ENCODE assay signal across 18 cellular contexts in the genomic region with DNA sequence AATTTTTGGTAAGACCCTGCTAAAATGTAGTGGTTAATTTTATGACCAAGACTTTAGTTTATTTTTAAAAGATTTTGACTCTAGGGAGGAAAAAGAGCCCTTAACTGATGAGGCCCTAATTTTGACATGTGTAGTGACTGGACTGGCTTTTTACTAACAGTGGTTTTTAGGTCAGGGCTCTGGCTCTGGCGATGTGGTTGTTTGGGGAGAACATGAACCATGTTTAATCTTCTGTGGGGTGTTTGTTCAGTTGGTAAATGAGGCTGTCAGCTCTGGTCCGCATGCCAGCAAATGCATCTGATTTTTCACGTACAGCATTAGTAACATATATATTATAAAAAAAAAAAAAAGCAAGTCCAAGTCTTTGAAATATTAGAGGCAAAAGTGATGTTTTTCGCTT.
DNase-seq lines count a peak whose midpoint lies in the region; ATAC-seq and TF ChIP-seq lines count a peak whose summit lies in the region.
"Had no signal": no experiment of that assay in that cellular context is flagged by ENCODE, and none has a peak within 500 bp of the region (broad histone marks: within the 10 kb centered on the region; RNA-seq: fewer than 3 reads in every experiment).

No MANE protein-coding gene starts in this region.

- H2AK5ac ChIP-seq in H9 (ENCODE audit: insufficient read length, low read length), result no peak overlapping the region

- no peaks in the 10 kb centered on the region for H3K79me2 ChIP-seq in H9 (ENCODE audit: insufficient read depth, low read length)

- H3K9me3 ChIP-seq in AG04450 (ENCODE audit: control insufficient read depth, insufficient read depth, low read length) (peaks cover 6% of the 10 kb centered on the region; the same call in 1 of the 2 replicates), H9 (ENCODE audit: control insufficient read depth, low read depth, low read length) (no peaks in the 10 kb centered on the region), iPS-20b (ENCODE audit: insufficient read depth, low read depth, low read length) (no peaks in the 10 kb centered on the region), right cardiac atrium (ENCODE audit: control insufficient read depth, low read length) (no peaks in the 10 kb centered on the region)
- H3K9me3 ChIP-seq: SJSA1 had no signal

- H3K4me2 ChIP-seq in H9 (ENCODE audit: insufficient read depth, insufficient read length, low read length), result no peak overlapping the region
- H3K4me2 ChIP-seq: BLaER1 treated with 17β-estradiol and CSF1 and Interleukin-3, amounts not matched to agents 10 nM and 100 nM; PC-9 had no signal

- H3K4me3 Mint-ChIP-seq in H9, result no peak overlapping the region; a peak in 1 of 5 replicates
- H3K4me3 Mint-ChIP-seq in WTC11, result no peak overlapping the region
- no peak overlapping the region for H3K4me3 Mint-ChIP-seq in stimulated activated effector memory CD8-positive, alpha-beta T cell treated with anti-CD3 and anti-CD28 coated beads, Interleukin-12 subunit alpha, Interleukin-12 subunit beta, amount 100 ng/mL, for 72 hours
- H3K4me3 Mint-ChIP-seq: CD8-positive, alpha-beta memory T cell had no signal

- no peak overlapping the region for H2AFZ ChIP-seq in H9 (ENCODE audit: low read length)
- H2AFZ ChIP-seq: PC-9 had no signal

- H2BK15ac ChIP-seq in H9 (ENCODE audit: low read depth, low read length), result no peak overlapping the region

- H3K27ac Mint-ChIP-seq in H9 (peak overlapping the region; percentile 24 to 98 (median 82); a peak in 6 of 7 replicates), WTC11 (peak overlapping the region; percentile 93)
- H3K27ac Mint-ChIP-seq in stimulated activated effector memory CD8-positive, alpha-beta T cell treated with anti-CD3 and anti-CD28 coated beads, Interleukin-12 subunit alpha, Interleukin-12 subunit beta, amount 100 ng/mL, for 72 hours, result no peak overlapping the region

- H3K23ac ChIP-seq in H9 (ENCODE audit: insufficient read length, low read depth, low read length), result no peak overlapping the region

- no peak overlapping the region for H2BK120ac ChIP-seq in H9 (ENCODE audit: low read depth, low read length, poor library complexity, severe bottlenecking)

- no peak overlapping the region for H3K4me3 ChIP-seq in AG04450 (ENCODE audit: low read depth, low read length)
- peak overlapping the region; percentile 5; the same call in 1 of the 2 replicates for H3K4me3 ChIP-seq in iPS-20b (ENCODE audit: low read length)
- H3K4me3 ChIP-seq in right cardiac atrium (ENCODE audit: low read length), result no peak overlapping the region
- H3K4me3 ChIP-seq: BLaER1 treated with 17β-estradiol and CSF1 and Interleukin-3, amounts not matched to agents 10 nM and 100 nM; PC-9; SJSA1 had no signal

- peaks cover 7 to 8% of the 10 kb centered on the region in 2 experiments for H3K9me3 Mint-ChIP-seq in H9
- H3K9me3 Mint-ChIP-seq in WTC11, result peaks cover 17% of the 10 kb centered on the region
- H3K9me3 Mint-ChIP-seq in stimulated activated effector memory CD8-positive, alpha-beta T cell treated with anti-CD3 and anti-CD28 coated beads, Interleukin-12 subunit alpha, Interleukin-12 subunit beta, amount 100 ng/mL, for 72 hours, result no peaks in the 10 kb centered on the region

- H4K5ac ChIP-seq in H9 (ENCODE audit: insufficient read length, low read depth, low read length), result no peak overlapping the region

- H2BK5ac ChIP-seq in H9 (ENCODE audit: insufficient read length, low read length), result no peak overlapping the region

- H3K36me3 ChIP-seq in iPS-20b (ENCODE audit: insufficient read depth, low read depth, low read length), result no peaks in the 10 kb centered on the region

- H3K27me3 Mint-ChIP-seq in H9 (ENCODE audit: low read depth) (no peaks in the 10 kb centered on the region), WTC11 (ENCODE audit: low read depth) (no peaks in the 10 kb centered on the region)
- H3K27me3 Mint-ChIP-seq: CD8-positive, alpha-beta memory T cell had no signal

- H3K36me3 Mint-ChIP-seq in H9 (ENCODE audit: insufficient read depth in 1 of 3, low read depth in 3 of 3), result peaks cover 8 to 20% (median 12%) of the 10 kb centered on the region in 3 experiments
- peaks cover 26% of the 10 kb centered on the region for H3K36me3 Mint-ChIP-seq in WTC11
- peaks cover 25% of the 10 kb centered on the region for H3K36me3 Mint-ChIP-seq in stimulated activated effector memory CD8-positive, alpha-beta T cell treated with anti-CD3 and anti-CD28 coated beads, Interleukin-12 subunit alpha, Interleukin-12 subunit beta, amount 100 ng/mL, for 72 hours

- DNase-seq in AG04450 (ENCODE audit: low read depth, low spot score), result peak; percentile 21
- no peak for DNase-seq in H9
- no peak for DNase-seq in WTC11 (ENCODE audit: low spot score)
- DNase-seq in stimulated activated effector memory CD8-positive, alpha-beta T cell treated with anti-CD3 and anti-CD28 coated beads, Interleukin-12 subunit alpha, Interleukin-12 subunit beta, amount 100 ng/mL, for 72 hours (ENCODE audit: low spot score in 2 of 2), result no peak
- DNase-seq in Right ventricle myocardium inferior (ENCODE audit: missing footprints), result no peak
- no peak for DNase-seq in right cardiac atrium
- DNase-seq: CD8-positive, alpha-beta memory T cell; DMS79; Kasumi-1; MM.1S; NCI-H1105; NCI-H2227 treated with DMSO at 0.1 percent for 48 hours; NCI-H82; PC-9 had no signal

- ATAC-seq in WTC11 (no peak), Right ventricle myocardium inferior (no peak), right cardiac atrium (no peak)
- ATAC-seq in stimulated activated effector memory CD8-positive, alpha-beta T cell treated with anti-CD3 and anti-CD28 coated beads, Interleukin-12 subunit alpha, Interleukin-12 subunit beta, amount 100 ng/mL, for 72 hours, result no peak

- no peak overlapping the region for H3K9ac ChIP-seq in H9 (ENCODE audit: extremely low read depth, insufficient read length, low read length)
- peak overlapping the region; percentile 43 for H3K9ac ChIP-seq in iPS-20b (ENCODE audit: low read depth, low read length)
- H3K9ac ChIP-seq: BLaER1 treated with 17β-estradiol and CSF1 and Interleukin-3, amounts not matched to agents 10 nM and 100 nM had no signal

- H3K4ac ChIP-seq in H9 (ENCODE audit: low read depth, low read length), result no peak overlapping the region

- no CpG with 5 or more reads among the region's 4 CpGs for WGBS in H9 (ENCODE audit: extremely low coverage, insufficient read length, low lambda C conversion rate)
- 91% methylated on average over 4 of the region's 4 CpGs for WGBS in right cardiac atrium

- H3K27me3 ChIP-seq in AG04450 (ENCODE audit: control insufficient read depth, insufficient read depth, low read length) (no peaks in the 10 kb centered on the region), H9 (ENCODE audit: insufficient read depth, low read length) (no peaks in the 10 kb centered on the region), iPS-20b (ENCODE audit: insufficient read depth, low read length) (no peaks in the 10 kb centered on the region), right cardiac atrium (ENCODE audit: control insufficient read depth, insufficient read depth) (no peaks in the 10 kb centered on the region)
- H3K27me3 ChIP-seq: BLaER1 treated with 17β-estradiol and CSF1 and Interleukin-3, amounts not matched to agents 10 nM and 100 nM; SJSA1 had no signal

- TF ChIP-seq CTCF in AG04450 (IDR thresholded peaks at IDR 0.05; ENCODE audit: low read depth, low read length), result no peak
- TF ChIP-seq CTCF in H9 (conservative IDR thresholded peaks at IDR 0.05), result no peak
- TF ChIP-seq CTCF in WTC11 (IDR thresholded peaks at IDR 0.05), result no peak

- CTCF ChIA-PET in AG04450 (lab: Charles Lee) (interaction anchor here (1.1 kb wide), 1 partner anchor 66 kb away, joined by 3 read pairs; no protein-coding TSS in a partner anchor), WTC11 (lab: Charles Lee) (interaction anchor here (0.9 to 2.0 kb wide), 2 partner anchors 66 to 67 kb away, joined by 4 read pairs; no protein-coding TSS in a partner anchor)

- no peak overlapping the region for H3K56ac ChIP-seq in H9 (ENCODE audit: insufficient read length, low read depth, low read length)

- POLR2A ChIA-PET in AG04450 (lab: Yijun Ruan, JAX) (interaction anchor here (0.7 kb wide), 1 partner anchor 67 kb away, joined by 4 read pairs; no protein-coding TSS in a partner anchor), WTC11 (lab: Charles Lee) (no interaction called here)

- H2BK20ac ChIP-seq in H9 (ENCODE audit: low read depth, low read length, poor library complexity, severe bottlenecking), result no peak overlapping the region

- H4K20me1 ChIP-seq in H9 (ENCODE audit: control insufficient read depth, insufficient read depth, insufficient read length), result no peaks in the 10 kb centered on the region
- H4K20me1 ChIP-seq: BLaER1 treated with 17β-estradiol and CSF1 and Interleukin-3, amounts not matched to agents 10 nM and 100 nM had no signal

- no peak overlapping the region for H4K8ac ChIP-seq in H9 (replicated peaks; ENCODE audit: insufficient read length, low read depth, low read length)

- no peak overlapping the region for H3K18ac ChIP-seq in H9 (ENCODE audit: insufficient read length, low read depth, low read length)

- H3K4me1 Mint-ChIP-seq in H9 (peaks cover 34 to 49% of the 10 kb centered on the region in 2 experiments), WTC11 (peaks cover 48% of the 10 kb centered on the region)
- no peaks in the 10 kb centered on the region for H3K4me1 Mint-ChIP-seq in stimulated activated effector memory CD8-positive, alpha-beta T cell treated with anti-CD3 and anti-CD28 coated beads, Interleukin-12 subunit alpha, Interleukin-12 subunit beta, amount 100 ng/mL, for 72 hours

- no peak overlapping the region for H3K14ac ChIP-seq in H9 (ENCODE audit: insufficient read depth, low read length)

- H4K91ac ChIP-seq in H9 (ENCODE audit: insufficient read length, low read depth, low read length), result no peak overlapping the region

- H3K4me1 ChIP-seq in H9 (ENCODE audit: insufficient read depth, low read length) (peaks cover 5% of the 10 kb centered on the region; the same call in 1 of the 2 replicates), iPS-20b (ENCODE audit: insufficient read depth, low read length) (peaks cover 28% of the 10 kb centered on the region), right cardiac atrium (ENCODE audit: control insufficient read depth, insufficient read depth, low read length) (no peaks in the 10 kb centered on the region)

- intact Hi-C loops in Right ventricle myocardium inferior (cut with DNase I) (no loop called here), right cardiac atrium (cut with DNase I) (no loop called here)

- H3K23me2 ChIP-seq in H9 (ENCODE audit: insufficient read length, low read depth, low read length, poor library complexity, severe bottlenecking), result no peaks in the 10 kb centered on the region

- no peak overlapping the region for H3T11ph ChIP-seq in H9 (ENCODE audit: low read length)

- H3K27ac ChIP-seq in AG04450 (ENCODE audit: low read depth, low read length) (no peak overlapping the region), H9 (ENCODE audit: insufficient read length, low read depth, low read length) (no peak overlapping the region), iPS-20b (ENCODE audit: low read length) (no peak overlapping the region), right cardiac atrium (ENCODE audit: low read length) (no peak overlapping the region)
- H3K27ac ChIP-seq: BLaER1 treated with 17β-estradiol and CSF1 and Interleukin-3, amounts not matched to agents 10 nM and 100 nM; PC-9; RWPE1; SJSA1 had no signal

- H2BK12ac ChIP-seq in H9 (ENCODE audit: insufficient read length, low read depth, low read length), result no peak overlapping the region

- H3K79me1 ChIP-seq in H9 (ENCODE audit: insufficient read depth, low read depth, low read length, poor library complexity, severe bottlenecking), result no peaks in the 10 kb centered on the region
